ENCODE assay signal across 25 cellular contexts in genomic region chr6:54515713-54516112, GRCh38.
"Had no signal": no experiment of that assay in that cellular context is flagged by ENCODE, and none has a peak within 500 bp of the region (broad histone marks: within the 10 kb centered on the region; RNA-seq: fewer than 3 reads in every experiment).

No MANE protein-coding gene starts in this region.

- ATAC-seq: effector memory CD8-positive, alpha-beta T cell; gastrocnemius medialis; left cardiac atrium; left lung; naive thymus-derived CD4-positive, alpha-beta T cell; sciatic nerve; stimulated activated naive CD8-positive, alpha-beta T cell treated with anti-CD3 and anti-CD28 coated beads, Interleukin-15, amount 100 ng/mL, for 72 hours; upper lobe of right lung had no signal

- H3K36me3 ChIP-seq: gastrocnemius medialis, left lung, prostate gland, right atrium auricular region, suprapubic skin, transverse colon, upper lobe of right lung, uterus had no signal

- H3K4me3 ChIP-seq: coronary artery, gastrocnemius medialis, left lung, prostate gland, right atrium auricular region, smooth muscle cell, suprapubic skin, transverse colon, upper lobe of right lung, uterus had no signal

- H3K4me1 ChIP-seq: gastrocnemius medialis, left lung, prostate gland, right atrium auricular region, suprapubic skin, transverse colon, upper lobe of right lung, uterus had no signal

- H3K9me3 ChIP-seq: gastrocnemius medialis, left lung, prostate gland, right atrium auricular region, suprapubic skin, transverse colon, upper lobe of right lung, uterus had no signal

- H3K27me3 ChIP-seq: gastrocnemius medialis, left lung, right atrium auricular region, suprapubic skin, transverse colon, upper lobe of right lung, uterus had no signal

- DNase-seq: effector memory CD8-positive, alpha-beta T cell; gastrocnemius medialis; head of caudate nucleus; left cardiac atrium; left lung; mesendoderm; midbrain; naive thymus-derived CD4-positive, alpha-beta T cell; nephron progenitor cell; nucleus accumbens; stimulated activated CD4-positive, alpha-beta T cell treated with anti-CD3 and anti-CD28 coated beads, Interleukin-12 subunit alpha, Interleukin-12 subunit beta, amount 100 ng/mL, for 4 hours; stimulated activated CD4-positive, alpha-beta T cell treated with anti-CD3 and anti-CD28 coated beads, Interleukin-1b, Interleukin-23, amount 100 ng/mL, for 48 hours; stimulated activated CD4-positive, alpha-beta T cell treated with anti-CD3 and anti-CD28 coated beads, Interleukin-4, amount 100 ng/mL, for 1 hour; stimulated activated CD8-positive, alpha-beta memory T cell treated with anti-CD3 and anti-CD28 coated beads, Interleukin-4, amount 100 ng/mL, for 48 hours; stimulated activated naive CD4-positive, alpha-beta T cell; stimulated activated naive CD8-positive, alpha-beta T cell treated with anti-CD3 and anti-CD28 coated beads, Interleukin-15, amount 100 ng/mL, for 72 hours; transverse colon; upper lobe of right lung; uterus had no signal

- H3K4me2 ChIP-seq: smooth muscle cell had no signal

- H3K27ac ChIP-seq: coronary artery, gastrocnemius medialis, left lung, prostate gland, right atrium auricular region, suprapubic skin, transverse colon, upper lobe of right lung, uterus had no signal
